ENCODE assay signal across 14 cellular contexts in the genomic region with DNA sequence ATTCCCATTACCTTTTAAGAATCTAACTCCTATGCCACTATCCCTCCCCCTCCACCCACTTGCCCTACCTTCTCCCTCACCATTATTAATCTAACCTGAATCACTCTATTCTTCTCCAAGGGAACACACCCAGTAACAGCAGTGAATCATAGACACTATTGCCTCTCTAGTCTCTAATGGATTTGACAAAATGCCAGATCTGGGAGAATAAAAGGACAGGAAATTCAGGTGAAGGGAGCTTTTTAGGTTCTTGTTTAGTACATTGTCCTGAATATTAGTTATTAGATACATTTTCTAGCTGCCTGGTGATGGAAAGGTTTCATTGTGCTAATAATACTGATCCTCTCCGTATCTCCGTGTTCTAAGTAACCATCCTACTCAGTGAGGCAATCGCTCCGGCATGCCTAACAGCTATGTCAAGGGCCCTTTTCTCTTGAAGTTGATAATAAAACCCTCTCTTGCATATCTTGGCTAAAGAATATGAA. TPM values are rescaled to one million over a fixed set of nuclear protein-coding genes. Genes with fewer than 3 reads are reported as not detected.
DNase-seq lines count a peak whose midpoint lies in the region; ATAC-seq, FAIRE-seq and TF ChIP-seq lines count a peak whose summit lies in the region.
"Had no signal": no experiment of that assay in that cellular context is flagged by ENCODE, and none has a peak within 500 bp of the region (broad histone marks: within the 10 kb centered on the region; RNA-seq: fewer than 3 reads in every experiment).

No MANE protein-coding gene starts in this region.

- peak; percentile 58 for FAIRE-seq in urothelium cell line (lab: Jason Lieb, UNC)
- FAIRE-seq: H1 had no signal

- DNase-seq in NCI-H510A treated with DMSO at 0.1 percent for 48 hours (lab: John Stamatoyannopoulos, UW) (peak; percentile 44), NCI-H510A (lab: John Stamatoyannopoulos, UW) (no peak), PC-9 (peak; percentile 25 to 87), fibroblast of pulmonary artery (ENCODE audit: low read depth) (peak; percentile 61), urothelium cell line (ENCODE audit: low spot score) (peak; percentile 64), superior temporal gyrus (ENCODE audit: extremely low spot score) (no peak)
- DNase-seq: activated CD4-positive, alpha-beta T cell treated with anti-CD3 and anti-CD28 coated beads for 1 hour; activated effector memory CD4-positive, alpha-beta T cell treated with Interleukin-2 at 50 U/mL for 16 hours; dorsolateral prefrontal cortex; SHP77; stimulated activated CD4-positive, alpha-beta T cell treated with anti-CD3 and anti-CD28 coated beads, Interleukin-1b, Interleukin-23, amount 100 ng/mL, for 48 hours had no signal

- POLR2A ChIA-PET in PC-9 (lab: Charles Lee; ENCODE audit: unreplicated experiment): interaction anchor here (0.6 to 0.7 kb wide), 2 partner anchors 47 to 373 kb away, joined by 3 read pairs; no protein-coding TSS in a partner anchor

- H4K20me1 ChIP-seq in PC-9 (ENCODE audit: insufficient read depth): no peaks in the 10 kb centered on the region

- no peaks in the 10 kb centered on the region for H3K27me3 Mint-ChIP-seq in stimulated activated memory B cell treated with anti-CD40 and anti-IgM and Interleukin-4, amounts not matched to agents 10 μg/mL and 1 μg/mL and 100 μg/mL, for 72 hours

- peaks cover 41% of the 10 kb centered on the region for H3K4me1 ChIP-seq in PC-9 (replicated peaks; ENCODE audit: insufficient read depth)

- no peaks in the 10 kb centered on the region for H3K36me3 Mint-ChIP-seq in stimulated activated memory B cell treated with anti-CD40 and anti-IgM and Interleukin-4, amounts not matched to agents 10 μg/mL and 1 μg/mL and 100 μg/mL, for 72 hours

- no TSS peak for BruUV-seq in PC-9 (replicated peaks; lab: Mats Ljungman, UMichigan)

- H3F3A ChIP-seq in PC-9 (ENCODE audit: insufficient read depth, low read depth): peaks cover 26% of the 10 kb centered on the region

- H3K9me3 ChIP-seq in PC-9 (ENCODE audit: insufficient read depth, low read depth): no peaks in the 10 kb centered on the region

- H3K4me3 Mint-ChIP-seq in stimulated activated memory B cell treated with anti-CD40 and anti-IgM and Interleukin-4, amounts not matched to agents 10 μg/mL and 1 μg/mL and 100 μg/mL, for 72 hours: no peak overlapping the region

- ATAC-seq in stimulated activated memory B cell treated with anti-CD40 and anti-IgM and Interleukin-4, amounts not matched to agents 10 μg/mL and 1 μg/mL and 100 μg/mL, for 72 hours: no peak
- ATAC-seq in HG02759 (IDR thresholded peaks at IDR 0.05; ENCODE audit: unreplicated experiment): no peak

- CTCF ChIA-PET in PC-9 (lab: Charles Lee): interaction anchor here (0.9 kb wide), 1 partner anchor 61 kb away, joined by 4 read pairs; no protein-coding TSS in a partner anchor

- no peaks in the 10 kb centered on the region for H3K9me2 ChIP-seq in PC-9 (ENCODE audit: insufficient read depth)

- H3K27ac Mint-ChIP-seq in stimulated activated memory B cell treated with anti-CD40 and anti-IgM and Interleukin-4, amounts not matched to agents 10 μg/mL and 1 μg/mL and 100 μg/mL, for 72 hours: no peak overlapping the region

- peaks cover 14% of the 10 kb centered on the region for H3K4me1 Mint-ChIP-seq in stimulated activated memory B cell treated with anti-CD40 and anti-IgM and Interleukin-4, amounts not matched to agents 10 μg/mL and 1 μg/mL and 100 μg/mL, for 72 hours

- TF ChIP-seq CTCF in PC-9 (conservative IDR thresholded peaks at IDR 0.05) (no peak), fibroblast of pulmonary artery (IDR thresholded peaks at IDR 0.05; ENCODE audit: low read length, missing control alignments) (no peak)

- H2AFZ ChIP-seq in PC-9: no peak overlapping the region

- no peak overlapping the region for H3K4me3 ChIP-seq in PC-9
- no peak overlapping the region for H3K4me3 ChIP-seq in fibroblast of pulmonary artery (replicated peaks; ENCODE audit: low read depth, low read length)
- H3K4me3 ChIP-seq: dorsolateral prefrontal cortex had no signal

- intact Hi-C loops in PC-9 (cut with micrococcal nuclease; ENCODE audit: unreplicated experiment): no loop called here

- no peaks in the 10 kb centered on the region for H3K27me3 ChIP-seq in PC-9 (ENCODE audit: insufficient read depth, low read depth)
- H3K27me3 ChIP-seq: dorsolateral prefrontal cortex had no signal

- H3K4me2 ChIP-seq in PC-9: peak overlapping the region; percentile 62

- H3K9me3 Mint-ChIP-seq in stimulated activated memory B cell treated with anti-CD40 and anti-IgM and Interleukin-4, amounts not matched to agents 10 μg/mL and 1 μg/mL and 100 μg/mL, for 72 hours: no peaks in the 10 kb centered on the region

- H3K27ac ChIP-seq in PC-9: peak overlapping the region; percentile 79
- H3K27ac ChIP-seq: dorsolateral prefrontal cortex had no signal

- no peaks in the 10 kb centered on the region for H3K79me2 ChIP-seq in PC-9 (ENCODE audit: low read depth)

- H3K36me3 ChIP-seq in PC-9 (ENCODE audit: low read depth): no peaks in the 10 kb centered on the region

RNA-seq across cellular contexts. Expression of a gene that starts 4.1 kb away (rescaled TPM):
- 4.3 TPM in 2 replicates for total RNA-seq in PC-9 (2021)

RNA-seq across cellular contexts. Expression of a gene that starts 32.2 kb away (rescaled TPM):
- total RNA-seq in PC-9 (2021): 31.6 and 41.3 TPM in 2 replicates

Comparison
In these comparisons a context has a peak if more than half of its experiments do, and no peak if none do; other contexts are left out.
1. DNase-seq: peak in NCI-H510A treated with DMSO at 0.1 percent for 48 hours (single experiment), PC-9 (2 of 2), fibroblast of pulmonary artery (single experiment) and urothelium cell line (single experiment); none in NCI-H510A (single experiment) and superior temporal gyrus (single experiment).